In the genomic region with DNA sequence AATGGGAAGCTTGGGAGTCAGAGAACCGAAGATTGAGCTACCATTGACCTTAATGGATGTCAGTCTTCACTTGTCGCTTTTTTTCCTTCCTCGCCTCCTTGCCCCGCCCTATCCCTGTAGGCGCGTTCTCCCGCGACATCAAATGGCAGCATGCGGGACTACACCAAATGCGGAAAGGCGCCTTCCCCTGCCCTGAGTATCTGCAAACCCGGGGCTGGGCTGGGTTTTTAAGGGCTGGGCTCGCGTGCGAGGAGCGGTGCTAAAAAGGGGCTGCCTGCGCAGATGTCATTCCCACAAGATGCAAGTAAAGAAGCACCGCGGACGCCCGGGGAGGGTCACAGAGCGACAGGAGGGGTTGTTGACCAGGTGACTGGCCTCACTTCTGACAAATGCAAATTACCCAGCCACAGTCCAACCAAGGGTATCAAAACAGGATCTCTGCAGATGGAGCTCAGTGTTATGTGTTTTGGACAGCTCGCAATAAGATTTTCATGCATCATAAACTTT, we compare ENCODE assay signal across 8 cellular contexts. TPM values are rescaled to one million over a fixed set of nuclear protein-coding genes. Genes with fewer than 3 reads are reported as not detected.
DNase-seq lines count a peak whose midpoint lies in the region; TF ChIP-seq lines count a peak whose summit lies in the region.

No MANE protein-coding gene starts in this region.

- H2AFZ ChIP-seq in GM23248 (peak overlapping the region; percentile 70), neural cell (ENCODE audit: low read depth, low read length) (no peak overlapping the region)

- TF ChIP-seq RAD21 in neural cell (conservative IDR thresholded peaks at IDR 0.05): no peak

- H4K20me1 ChIP-seq in GM23248 (ENCODE audit: insufficient read depth) (no peaks in the 10 kb centered on the region), neural cell (ENCODE audit: insufficient read depth) (no peaks in the 10 kb centered on the region)

- H3K4me1 ChIP-seq in GM23248 (ENCODE audit: insufficient read depth): 0 out of 2 replicates have a peak, but pooled peaks cover 2% of the 10 kb centered on the region
- peaks cover 0 to 24% (median 11%) of the 10 kb centered on the region in 4 donors for H3K4me1 ChIP-seq in tibial nerve

- H3K4me3 ChIP-seq in GM06990 (replicated peaks; ENCODE audit: low read depth, low read length) (peak overlapping the region; percentile 68), GM23248 (peak overlapping the region; percentile 65), neural cell (ENCODE audit: low read length) (peak overlapping the region; percentile 38), tibial nerve (peak overlapping the region in 3 of 4 donors; percentile 24 to 41 (median 33))

- H3K9me2 ChIP-seq in GM23248 (ENCODE audit: insufficient read depth) (no peaks in the 10 kb centered on the region), neural cell (ENCODE audit: insufficient read depth, low read length) (no peaks in the 10 kb centered on the region)

- H3F3A ChIP-seq in GM23248 (ENCODE audit: insufficient read depth): no peaks in the 10 kb centered on the region
- H3F3A ChIP-seq in neural cell (ENCODE audit: insufficient read depth, low read length, poor library complexity, severe bottlenecking): no peaks in the 10 kb centered on the region

- in situ Hi-C loops in GM23248 (cut with MboI): no loop called here

- peak; percentile 88 for DNase-seq in GM06990 (ENCODE audit: extremely low read depth, insufficient read length)
- DNase-seq in GM23248: peak; percentile 62
- peak; percentile 96 for DNase-seq in NAMALWA (ENCODE audit: low spot score)
- DNase-seq in activated T-cell treated with anti-CD3 and anti-CD28 coated beads for 24 hours (ENCODE audit: low read depth): peak; percentile 62
- DNase-seq in fibroblast of gingiva (ENCODE audit: low read depth): peak; percentile 35
- peak; percentile 22 to 26 for DNase-seq in tibial nerve (ENCODE audit: low spot score in 2 of 2)
- DNase-seq in GDM1 (lab: John Stamatoyannopoulos, UW): no peak

- TF ChIP-seq EP300 in neural cell (conservative IDR thresholded peaks at IDR 0.05; ENCODE audit: poor library complexity, severe bottlenecking) (no peak), tibial nerve (IDR thresholded peaks at IDR 0.05) (no peak)

- H3K79me2 ChIP-seq in GM23248 (ENCODE audit: insufficient read depth) (no peaks in the 10 kb centered on the region), neural cell (replicated peaks; ENCODE audit: insufficient read depth, low read length) (no peaks in the 10 kb centered on the region)

- H3K27ac ChIP-seq in GM23248: no peak overlapping the region
- no peak overlapping the region for H3K27ac ChIP-seq in neural cell (ENCODE audit: low read length)
- no peak overlapping the region for H3K27ac ChIP-seq in tibial nerve

- no peaks in the 10 kb centered on the region for H3K27me3 ChIP-seq in GM06990 (replicated peaks; ENCODE audit: control insufficient read depth, insufficient read depth, low read length)
- peaks cover 23% of the 10 kb centered on the region for H3K27me3 ChIP-seq in GM23248 (replicated peaks; ENCODE audit: insufficient read depth)
- H3K27me3 ChIP-seq in neural cell (ENCODE audit: insufficient read depth, low read depth, low read length): no peaks in the 10 kb centered on the region
- no peaks in the 10 kb centered on the region for H3K27me3 ChIP-seq in tibial nerve

- WGBS in GM23248 (ENCODE audit: low coverage in 1 of 2, low lambda C conversion rate in 2 of 2, missing lambda C conversion rate in 2 of 2), 2 experiments: 7 to 10% methylated on average over 23 of the region's 23 CpGs
- WGBS in tibial nerve, 2 donors: 12 to 13% methylated on average over 23 of the region's 23 CpGs

- no peaks in the 10 kb centered on the region for H3K9me3 ChIP-seq in GM23248 (ENCODE audit: low read depth)
- H3K9me3 ChIP-seq in neural cell (ENCODE audit: low read length): no peaks in the 10 kb centered on the region
- no peaks in the 10 kb centered on the region for H3K9me3 ChIP-seq in tibial nerve

- no peak for TF ChIP-seq POLR2A in tibial nerve (IDR thresholded peaks at IDR 0.05)

- H3K36me3 ChIP-seq in GM06990 (ENCODE audit: control insufficient read depth, insufficient read depth, low read length): no peaks in the 10 kb centered on the region
- H3K36me3 ChIP-seq in GM23248 (ENCODE audit: low read depth): no peaks in the 10 kb centered on the region
- H3K36me3 ChIP-seq in neural cell (ENCODE audit: insufficient read depth, low read length): no peaks in the 10 kb centered on the region
- no peaks in the 10 kb centered on the region for H3K36me3 ChIP-seq in tibial nerve

- H3K4me2 ChIP-seq in GM23248 (ENCODE audit: unreplicated experiment) (peak overlapping the region; percentile 73), neural cell (ENCODE audit: low read length) (no peak overlapping the region)

- TF ChIP-seq CTCF in GM06990 (IDR thresholded peaks at IDR 0.05; ENCODE audit: insufficient read depth, low read length, poor library complexity, severe bottlenecking) (peak; percentile 64), neural cell (IDR thresholded peaks at IDR 0.05; ENCODE audit: poor library complexity, severe bottlenecking) (peak; percentile 47), tibial nerve (IDR thresholded peaks at IDR 0.05) (peak in 3 of 5 experiments; percentile 21 to 48 (median 29))

- no peak overlapping the region for H3K9ac ChIP-seq in GM23248
- no peak overlapping the region for H3K9ac ChIP-seq in neural cell (ENCODE audit: low read length)

TF ChIP-seq in neural cell, 6 proteins besides CTCF, POLR2A, EP300 and RAD21:
- TF ChIP-seq EZH2 (IDR thresholded peaks at IDR 0.05; ENCODE audit: borderline replicate concordance, insufficient read depth, low read length, poor library complexity, severe bottlenecking): no peak
- TF ChIP-seq REST (IDR thresholded peaks at IDR 0.05; ENCODE audit: borderline replicate concordance): no peak
- no peak for TF ChIP-seq TAF1 (IDR thresholded peaks at IDR 0.05; ENCODE audit: low read depth)
- no peak for TF ChIP-seq POLR2AphosphoS5 (IDR thresholded peaks at IDR 0.05)

RNA-seq across cellular contexts. Expression of gene FAM111B, which starts 4.7 kb away (rescaled TPM):
- total RNA-seq in GM23248 (2014; rRNA removed; shearing (Covaris generic)): 2.1 and 4.5 TPM in 2 replicates
- polyA plus RNA-seq in GM23248 (2016; fragmentation: Nextera tagmentation; extraction: Ambion mirVana): 6.8 and 7.3 TPM in 2 replicates
- 0.58 and 1.2 TPM in 2 replicates for polyA plus RNA-seq in neural cell
- polyA minus RNA-seq in neural cell: 0.58 and 0.97 TPM in 2 replicates
- total RNA-seq in tibial nerve: under 1 TPM in 3 of 4 donors, not detected in 1; 0.20 to 0.30 (median 0.22) TPM

RNA-seq across cellular contexts. Expression of gene GLYATL1B, which starts 16.2 kb away (rescaled TPM):
- not detected in 2 replicates for total RNA-seq in GM23248 (2014; rRNA removed; shearing (Covaris generic))
- polyA plus RNA-seq in GM23248 (2016; fragmentation: Nextera tagmentation; extraction: Ambion mirVana) (not detected in 2 replicates), neural cell (not detected in 2 replicates)
- polyA minus RNA-seq in neural cell: not detected in 2 replicates
- not detected for total RNA-seq in tibial nerve

RNA-seq across cellular contexts. Expression of gene FAM111A, which starts 40.3 kb away (rescaled TPM):
- total RNA-seq in GM23248 (2014; rRNA removed; shearing (Covaris generic)): 32.3 and 55.3 TPM in 2 replicates
- polyA plus RNA-seq in GM23248 (2016; fragmentation: Nextera tagmentation; extraction: Ambion mirVana) (27.7 and 31.6 TPM in 2 replicates), neural cell (0.88 and 3.2 TPM in 2 replicates)
- polyA minus RNA-seq in neural cell: 0.12 TPM in 1 of 2 replicates, not detected in the other
- 10 to 100 TPM; 24.3 to 76.9 (median 40.3) TPM for total RNA-seq in tibial nerve
